23 cellular contexts compared by ENCODE assay signal in the genomic region with DNA sequence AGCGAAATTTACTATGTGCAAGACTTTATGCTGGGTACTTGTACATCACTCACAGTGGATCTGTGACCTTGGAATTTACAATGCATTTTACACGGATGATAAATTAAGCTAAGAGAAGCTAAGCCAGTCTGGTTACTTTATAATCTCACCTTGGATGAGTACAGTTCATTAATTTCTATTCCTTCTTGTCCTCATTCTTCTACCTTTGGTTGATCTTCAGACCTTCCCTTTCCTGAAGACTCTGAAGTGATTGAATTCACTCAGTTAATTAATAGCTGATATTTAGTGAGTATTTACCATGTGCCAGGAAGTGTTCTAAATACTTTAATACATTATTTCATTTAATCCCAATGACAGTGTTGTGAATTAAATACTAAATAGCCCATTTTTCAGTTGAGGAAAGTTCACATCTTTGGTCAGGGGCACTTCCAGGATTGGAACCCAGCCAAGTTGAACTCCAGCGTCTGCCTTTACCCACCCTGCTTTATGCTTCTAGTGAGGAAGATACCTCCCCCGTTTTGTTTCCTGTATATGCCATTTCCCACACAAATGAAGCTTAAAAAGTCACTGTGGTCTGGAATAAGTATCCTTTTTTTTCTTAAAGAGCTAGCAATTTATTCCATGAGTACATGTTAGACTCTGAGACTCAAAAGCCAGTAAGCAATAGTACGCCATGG.
A peak's percentile ranks its signal among the peaks of the same experiment; 100 is the strongest.
DNase-seq lines count a peak whose midpoint lies in the region; ATAC-seq and TF ChIP-seq lines count a peak whose summit lies in the region.
"Had no signal": no experiment of that assay in that cellular context is flagged by ENCODE, and none has a peak within 500 bp of the region (broad histone marks: within the 10 kb centered on the region; RNA-seq: fewer than 3 reads in every experiment).

No MANE protein-coding gene starts in this region.

- H3K4me3 ChIP-seq in NB4 (ENCODE audit: low read depth, low read length) (no peak overlapping the region), epithelial cell of proximal tubule (ENCODE audit: low read depth, low read length) (no peak overlapping the region), smooth muscle cell (no peak overlapping the region)
- H3K4me3 ChIP-seq: heart left ventricle, prostate gland, skin epidermis, tibial nerve had no signal

- TF ChIP-seq CTCF in NB4 (IDR thresholded peaks at IDR 0.05; ENCODE audit: low read depth, low read length) (no peak), epithelial cell of proximal tubule (conservative IDR thresholded peaks at IDR 0.05; ENCODE audit: low read depth, low read length) (no peak), smooth muscle cell (IDR thresholded peaks at IDR 0.05; ENCODE audit: borderline replicate concordance, insufficient read depth, poor library complexity, severe bottlenecking) (no peak)

- no peaks in the 10 kb centered on the region for H3K36me3 ChIP-seq in smooth muscle cell (ENCODE audit: low read depth)
- H3K36me3 ChIP-seq: prostate gland had no signal

- DNase-seq in NB4 (ENCODE audit: low read depth): peak; percentile 5
- DNase-seq in epithelial cell of proximal tubule (ENCODE audit: low read depth): peak; percentile 76
- DNase-seq in smooth muscle cell (lab: John Stamatoyannopoulos, UW; ENCODE audit: unreplicated experiment): no peak
- DNase-seq in activated CD4-positive, CD25-positive, alpha-beta regulatory T cell treated with anti-CD3 and anti-CD28 coated beads, Interleukin-2, amount 50 U/mL, for 72 hours: no peak
- DNase-seq: activated CD4-positive, alpha-beta T cell treated with anti-CD3 and anti-CD28 coated beads for 4 hours; cerebellar nuclear complex; EL; heart left ventricle; KG1; NCI-H1092; NCI-H1930; RPMI8226; stimulated activated CD4-positive, alpha-beta T cell treated with anti-CD3 and anti-CD28 coated beads, Interleukin-4, amount 100 ng/mL, for 1 hour; T-helper 9 cell had no signal

- no peak overlapping the region for H2AFZ ChIP-seq in smooth muscle cell (ENCODE audit: low read depth)

- TF ChIP-seq POLR2A in NB4 (IDR thresholded peaks at IDR 0.05; ENCODE audit: extremely low read depth, insufficient read length): no peak

- no peak overlapping the region for H3K9ac ChIP-seq in smooth muscle cell (ENCODE audit: low read depth)

- H3K4me2 ChIP-seq in smooth muscle cell: peak overlapping the region; percentile 7

- H3F3A ChIP-seq in smooth muscle cell (ENCODE audit: low read depth): no peaks in the 10 kb centered on the region

- no peak overlapping the region for H3K27ac ChIP-seq in smooth muscle cell (ENCODE audit: low read depth)
- H3K27ac ChIP-seq: prostate gland, skin epidermis, tibial nerve had no signal

- no peaks in the 10 kb centered on the region for H3K79me2 ChIP-seq in smooth muscle cell (ENCODE audit: low read depth)

- H3K9me3 ChIP-seq in smooth muscle cell (replicated peaks; ENCODE audit: low read depth): no peaks in the 10 kb centered on the region
- H3K9me3 ChIP-seq: heart left ventricle, prostate gland, tibial nerve had no signal

- no peaks in the 10 kb centered on the region for H4K20me1 ChIP-seq in smooth muscle cell (ENCODE audit: low read depth)

- ATAC-seq in GM21423 (IDR thresholded peaks at IDR 0.05; ENCODE audit: unreplicated experiment) (peak; percentile 6), GM18520 (IDR thresholded peaks at IDR 0.05; ENCODE audit: unreplicated experiment) (no peak), GM21515 (IDR thresholded peaks at IDR 0.05; ENCODE audit: unreplicated experiment) (no peak)
- ATAC-seq: activated naive CD4-positive, alpha-beta T cell treated with anti-CD3 and anti-CD28 coated beads, Interleukin-2, amount 50 U/mL, for 72 hours; HCT116; SK-N-SH treated with all-trans-retinoic acid at 6 μM for 48 hours had no signal

- WGBS in smooth muscle cell (ENCODE audit: low lambda C conversion rate): 54% methylated on average over 5 of the region's 5 CpGs

- H3K27me3 ChIP-seq in smooth muscle cell (ENCODE audit: low read depth): no peaks in the 10 kb centered on the region
- H3K27me3 ChIP-seq: heart left ventricle, tibial nerve had no signal

- H3K4me1 ChIP-seq in smooth muscle cell (ENCODE audit: low read depth): peaks cover 17% of the 10 kb centered on the region
- H3K4me1 ChIP-seq: prostate gland had no signal

Comparison
In these comparisons a context has a peak if more than half of its experiments do, and no peak if none do; other contexts are left out.
1. DNase-seq: peak in NB4 (single experiment) and epithelial cell of proximal tubule (single experiment); none in smooth muscle cell (single experiment) and activated CD4-positive, CD25-positive, alpha-beta regulatory T cell treated with anti-CD3 and anti-CD28 coated beads, Interleukin-2, amount 50 U/mL, for 72 hours (single experiment).